ENCODE assay signal across 8 cellular contexts in the genomic region with DNA sequence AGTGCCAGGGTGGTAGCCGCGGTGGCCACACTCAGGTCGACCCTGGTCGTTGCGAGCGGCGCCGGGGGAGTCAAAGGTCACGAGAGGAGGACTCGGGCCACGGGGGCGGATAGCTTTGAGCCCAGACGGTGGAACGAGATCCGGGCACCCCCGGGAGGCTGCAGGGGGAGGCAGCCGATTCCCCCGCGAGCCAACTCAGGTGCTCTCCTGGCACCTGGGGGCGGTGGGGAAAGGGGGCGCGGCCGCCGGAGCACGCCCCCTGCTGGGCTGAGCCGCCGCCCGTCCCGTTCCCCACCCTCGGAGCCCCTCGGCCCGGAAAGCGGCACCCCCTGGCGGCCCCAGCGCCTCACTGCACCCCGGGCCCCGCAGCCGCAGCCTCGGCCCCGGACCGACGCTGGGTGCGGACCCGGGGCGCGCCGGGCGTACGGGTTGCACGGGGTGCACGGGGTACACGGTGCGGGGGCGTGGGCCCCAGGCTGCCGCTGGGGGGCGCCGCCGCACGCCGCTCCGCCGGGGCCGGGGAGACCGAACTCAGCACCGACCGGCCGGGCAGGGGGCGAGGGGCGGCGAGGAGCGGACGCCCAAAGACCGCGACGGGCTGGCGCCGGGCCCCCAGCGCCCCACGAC. TPM values are rescaled to one million over a fixed set of nuclear protein-coding genes. Genes with fewer than 3 reads are reported as not detected.
A peak's percentile ranks its signal among the peaks of the same experiment; 100 is the strongest.
DNase-seq lines count a peak whose midpoint lies in the region; ATAC-seq, FAIRE-seq and TF ChIP-seq lines count a peak whose summit lies in the region.

No MANE protein-coding gene starts in this region.

- peak in 3 of 4 experiments; percentile 94 to 99 (median 97) for TF ChIP-seq CTCF in gastroesophageal sphincter (IDR thresholded peaks at IDR 0.05)

- peak overlapping the region in 3 of 4 donors; percentile 76 to 80 (median 77) for H3K27ac ChIP-seq in gastroesophageal sphincter

- peaks cover 0 to 47% (median 11%) of the 10 kb centered on the region in 3 donors for H3K4me1 ChIP-seq in gastroesophageal sphincter

- H3K36me3 ChIP-seq in gastroesophageal sphincter, result peaks cover 0 to 1% of the 10 kb centered on the region in 2 donors

- ATAC-seq in HG03432 (IDR thresholded peaks at IDR 0.05; ENCODE audit: unreplicated experiment) (peak; percentile 53), gastroesophageal sphincter (peak; percentile 60)

- TF ChIP-seq EP300 in gastroesophageal sphincter (IDR thresholded peaks at IDR 0.05), result no peak

- H3K27me3 ChIP-seq in gastroesophageal sphincter, result no peaks in the 10 kb centered on the region

- in situ Hi-C loops in ACHN (cut with HindIII; ENCODE audit: low pct_ligation_motif_present, low pct_unique_long_range_greater_than_20kb, low sequenced_read_pairs), result no loop called here

- FAIRE-seq in GM18507 (lab: Jason Lieb, UNC) (no peak), RCC 7860 (lab: Jason Lieb, UNC) (no peak)

- DNase-seq in ACHN, result peak; percentile 78
- peak; percentile 68 for DNase-seq in GM18507 (ENCODE audit: extremely low spot score, insufficient read length, low read depth)
- DNase-seq in RCC 7860 (ENCODE audit: low spot score), result peak; percentile 18
- peak; percentile 74 for DNase-seq in activated gamma-delta T cell treated with anti-CD3 and anti-CD28 coated beads, Interleukin-2, amount 50 U/mL, for 16 hours (ENCODE audit: low read depth)
- DNase-seq in nucleus accumbens (lab: John Stamatoyannopoulos, UW), result peak in 46 of 56 donors; percentile 29 to 80 (median 60)
- peak; percentile 39 for DNase-seq in superior temporal gyrus (ENCODE audit: extremely low spot score)

- no peaks in the 10 kb centered on the region for H3K9me3 ChIP-seq in gastroesophageal sphincter

- 0 to 1% methylated on average over 12 to 16 of the region's 79 CpGs for WGBS in gastroesophageal sphincter (ENCODE audit: low coverage in 1 of 2), 2 donors

- TF ChIP-seq POLR2A in gastroesophageal sphincter (IDR thresholded peaks at IDR 0.05), result no peak

- peak overlapping the region; percentile 49 to 78 for H3K4me3 ChIP-seq in gastroesophageal sphincter

RNA-seq across cellular contexts. Expression of gene NYAP1, which starts 0.5 kb away (rescaled TPM):
- total RNA-seq in gastroesophageal sphincter, result 1 to 10 TPM in 3 of 4 donors, under 1 TPM in 1; 0.94 to 3.1 (median 1.8) TPM

RNA-seq across cellular contexts. Expression of gene TSC22D4, which starts 4.2 kb away (rescaled TPM):
- 10 to 100 TPM; 20.2 to 38.1 (median 26.1) TPM for total RNA-seq in gastroesophageal sphincter

RNA-seq across cellular contexts. Expression of gene SPACDR, which starts 19.2 kb away (rescaled TPM):
- total RNA-seq in gastroesophageal sphincter, result under 1 TPM in 1 of 4 donors, not detected in 3; 0.67 TPM

RNA-seq across cellular contexts. Expression of gene PPP1R35, which starts 46.9 kb away (rescaled TPM):
- total RNA-seq in gastroesophageal sphincter, result 10 to 100 TPM; 19.9 to 26.3 (median 20.7) TPM

RNA-seq across cellular contexts. Expression of gene MEPCE, which starts 53.6 kb away (rescaled TPM):
- total RNA-seq in gastroesophageal sphincter, result 10 to 100 TPM; 27.9 to 34.2 (median 30.8) TPM

Comparison
In these comparisons a context has a peak if more than half of its experiments do, and no peak if none do; other contexts are left out.
1. Peak in every context shown above with its lines: DNase-seq, ATAC-seq, H3K4me3 ChIP-seq and H3K27ac ChIP-seq.
2. DNase-seq: peak in every context shown above with its lines; median percentile 78 in ACHN; 74 in activated gamma-delta T cell treated with anti-CD3 and anti-CD28 coated beads, Interleukin-2, amount 50 U/mL, for 16 hours; 68 in GM18507; 60 in nucleus accumbens; 39 in superior temporal gyrus; 18 in RCC 7860.